1 cellular context compared by ENCODE assay signal in genomic region chr22:23375031-23375827, GRCh38.
TF ChIP-seq lines count a peak whose summit lies in the region.

No MANE protein-coding gene starts in this region.

TF ChIP-seq in H1, 55 proteins besides CTCF, POLR2A, EP300 and RAD21:
- TF ChIP-seq TAF1 (IDR thresholded peaks at IDR 0.05; ENCODE audit: low read depth, low read length), result no peak
